ENCODE assay signal across 1 cellular context in the genomic region with DNA sequence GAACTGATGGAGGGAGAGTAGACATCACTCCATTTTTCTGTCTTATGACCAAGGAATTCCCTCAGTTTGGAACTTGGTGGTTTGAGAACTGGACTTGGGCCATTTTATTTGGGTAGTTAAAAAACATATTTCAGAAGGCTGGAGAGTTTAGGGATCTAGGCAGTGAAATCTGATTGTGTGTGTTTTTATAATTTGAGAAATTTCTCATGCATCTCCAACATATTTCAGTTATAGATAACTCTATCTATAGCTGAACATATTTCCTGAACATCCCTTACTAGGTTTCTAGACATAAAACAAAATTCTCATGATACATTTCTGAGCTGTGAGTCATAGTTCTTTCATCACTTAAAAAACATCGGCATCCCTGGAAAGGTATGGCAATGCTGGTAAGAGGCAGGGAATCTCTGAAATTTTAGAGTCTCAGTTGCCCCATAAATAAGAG.
A peak's percentile ranks its signal among the peaks of the same experiment; 100 is the strongest.
TF ChIP-seq lines count a peak whose summit lies in the region.

No MANE protein-coding gene starts in this region.

TF ChIP-seq in K562, 482 proteins besides CTCF, POLR2A, EP300 and RAD21 (continued from another document):
- TF ChIP-seq, protein P1, sequence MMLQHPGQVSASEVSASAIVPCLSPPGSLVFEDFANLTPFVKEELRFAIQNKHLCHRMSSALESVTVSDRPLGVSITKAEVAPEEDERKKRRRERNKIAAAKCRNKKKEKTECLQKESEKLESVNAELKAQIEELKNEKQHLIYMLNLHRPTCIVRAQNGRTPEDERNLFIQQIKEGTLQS (IDR thresholded peaks at IDR 0.05), result peak; percentile 64; the same call in 1 of the 2 replicates
- TF ChIP-seq, protein P1 (CRISPR knock-in tag; conservative IDR thresholded peaks at IDR 0.05), result no peak
- TF ChIP-seq TGIF2 (CRISPR knock-in tag; IDR thresholded peaks at IDR 0.05), result no peak
- TF ChIP-seq SP1 (CRISPR knock-in tag; IDR thresholded peaks at IDR 0.05), result no peak
- TF ChIP-seq RFX5 (IDR thresholded peaks at IDR 0.05; ENCODE audit: low read depth, low read length), result no peak
- TF ChIP-seq ILK (tag; IDR thresholded peaks at IDR 0.05; ENCODE audit: borderline replicate concordance, low read depth), result no peak
